In genomic region chr9:32577316-32577715, GRCh38 we compare ENCODE assay signal across 15 cellular contexts. TPM values are rescaled to one million over a fixed set of nuclear protein-coding genes. Genes with fewer than 3 reads are reported as not detected.
DNase-seq lines count a peak whose midpoint lies in the region; ATAC-seq and TF ChIP-seq lines count a peak whose summit lies in the region.
"Had no signal": no experiment of that assay in that cellular context is flagged by ENCODE, and none has a peak within 500 bp of the region (broad histone marks: within the 10 kb centered on the region; RNA-seq: fewer than 3 reads in every experiment).

No MANE protein-coding gene starts in this region.

- no peak for DNase-seq in OCI-LY7 (ENCODE audit: low spot score)
- DNase-seq in activated CD8-positive, alpha-beta memory T cell treated with anti-CD3 and anti-CD28 coated beads, Interleukin-2, amount 10 ng/mL, durations not matched to agents 7 days and 5 days = no peak
- DNase-seq in posterior vena cava (ENCODE audit: low spot score) = no peak
- no peak for DNase-seq in upper lobe of left lung
- DNase-seq: 8988T; Calu3; CD4-positive, CD25-positive, alpha-beta regulatory T cell; DMS 273 treated with DMSO at 0.1 percent for 48 hours; H7 had no signal

- H3K36me3 Mint-ChIP-seq in activated CD8-positive, alpha-beta memory T cell treated with anti-CD3 and anti-CD28 coated beads, Interleukin-2, amount 10 ng/mL, durations not matched to agents 7 days and 5 days = no peaks in the 10 kb centered on the region
- H3K36me3 Mint-ChIP-seq: CD4-positive, CD25-positive, alpha-beta regulatory T cell had no signal

- peaks cover 4% of the 10 kb centered on the region; the same call in 1 of the 2 replicates for H3K79me2 ChIP-seq in OCI-LY7 (ENCODE audit: insufficient read depth, low read depth, low read length)

- H3K4me1 ChIP-seq in OCI-LY7 (ENCODE audit: insufficient read depth, low read length, poor library complexity, severe bottlenecking) = peaks cover 49% of the 10 kb centered on the region
- peaks cover 0 to 6% (median 4%) of the 10 kb centered on the region in 4 donors for H3K4me1 ChIP-seq in upper lobe of left lung

- H3K4me3 ChIP-seq in OCI-LY7 (ENCODE audit: low read depth, low read length, poor library complexity, severe bottlenecking) (no peak overlapping the region), upper lobe of left lung (no peak overlapping the region)
- H3K4me3 ChIP-seq: BLaER1 treated with 17β-estradiol and CSF1 and Interleukin-3, amounts not matched to agents 10 nM and 100 nM; GM23338; K562 had no signal

- H3K27me3 Mint-ChIP-seq in activated CD8-positive, alpha-beta memory T cell treated with anti-CD3 and anti-CD28 coated beads, Interleukin-2, amount 10 ng/mL, durations not matched to agents 7 days and 5 days = peaks cover 13% of the 10 kb centered on the region

- CTCF ChIA-PET in OCI-LY7 (lab: Charles Lee; ENCODE audit: unreplicated experiment) = no interaction called here
- CTCF ChIA-PET in activated CD8-positive, alpha-beta memory T cell treated with anti-CD3 and anti-CD28 coated beads, Interleukin-2, amount 10 ng/mL, durations not matched to agents 7 days and 5 days (lab: Charles Lee) = interaction anchor here (1.1 to 12.5 kb wide), 3 partner anchors 27 to 200 kb away, joined by 3 to 454 read pairs (median 83); partner anchors contain the start of gene ACO1

- H3K9me2 ChIP-seq in OCI-LY7 (ENCODE audit: insufficient read depth, low read length) = no peaks in the 10 kb centered on the region

- H4K20me1 ChIP-seq in OCI-LY7 (ENCODE audit: insufficient read depth, low read length) = no peaks in the 10 kb centered on the region

- H3K9me3 Mint-ChIP-seq in activated CD8-positive, alpha-beta memory T cell treated with anti-CD3 and anti-CD28 coated beads, Interleukin-2, amount 10 ng/mL, durations not matched to agents 7 days and 5 days (ENCODE audit: low read depth) = no peaks in the 10 kb centered on the region
- H3K9me3 Mint-ChIP-seq: CD4-positive, CD25-positive, alpha-beta regulatory T cell; GM23338 had no signal

- ATAC-seq in GM18867 (IDR thresholded peaks at IDR 0.05; ENCODE audit: unreplicated experiment) = peak; percentile 36
- peak; percentile 29 for ATAC-seq in GM21723 (IDR thresholded peaks at IDR 0.05; ENCODE audit: unreplicated experiment)
- peak; percentile 45 for ATAC-seq in HG03025 (IDR thresholded peaks at IDR 0.05; ENCODE audit: low FRiP score, unreplicated experiment)
- no peak for ATAC-seq in activated CD8-positive, alpha-beta memory T cell treated with anti-CD3 and anti-CD28 coated beads, Interleukin-2, amount 10 ng/mL, durations not matched to agents 7 days and 5 days
- no peak for ATAC-seq in upper lobe of left lung (ENCODE audit: low FRiP score in 2 of 2)
- ATAC-seq: GM23338, K562 had no signal

- no peak for TF ChIP-seq EP300 in upper lobe of left lung (IDR thresholded peaks at IDR 0.05)

- TF ChIP-seq CTCF in OCI-LY7 (conservative IDR thresholded peaks at IDR 0.05; ENCODE audit: low read length) (no peak), upper lobe of left lung (IDR thresholded peaks at IDR 0.05) (no peak)

- no peaks in the 10 kb centered on the region for H3K27me3 ChIP-seq in upper lobe of left lung
- H3K27me3 ChIP-seq: BLaER1 treated with 17β-estradiol and CSF1 and Interleukin-3, amounts not matched to agents 10 nM and 100 nM had no signal

- POLR2A ChIA-PET in OCI-LY7 (lab: Charles Lee) = interaction anchor here (0.7 kb wide), 1 partner anchor 43 kb away, joined by 3 read pairs; no protein-coding TSS in a partner anchor

- H3K9me3 ChIP-seq in OCI-LY7 (ENCODE audit: low read length) (no peaks in the 10 kb centered on the region), upper lobe of left lung (no peaks in the 10 kb centered on the region)
- H3K9me3 ChIP-seq: BLaER1 treated with 17β-estradiol and CSF1 and Interleukin-3, amounts not matched to agents 10 nM and 100 nM had no signal

- peak overlapping the region; percentile 30 for H3K4me2 ChIP-seq in OCI-LY7 (ENCODE audit: low read length)
- H3K4me2 ChIP-seq: BLaER1 treated with 17β-estradiol and CSF1 and Interleukin-3, amounts not matched to agents 10 nM and 100 nM; GM23338 had no signal

- 79 to 85% methylated on average over 3 of the region's 3 CpGs for WGBS in upper lobe of left lung, 2 donors

- intact Hi-C loops in OCI-LY7 (cut with micrococcal nuclease; ENCODE audit: unreplicated experiment) = no loop called here
- intact Hi-C loops in posterior vena cava (cut with DNase I) = no loop called here

- TF ChIP-seq POLR2A in upper lobe of left lung (IDR thresholded peaks at IDR 0.05) = no peak

- H3K4me1 Mint-ChIP-seq in activated CD8-positive, alpha-beta memory T cell treated with anti-CD3 and anti-CD28 coated beads, Interleukin-2, amount 10 ng/mL, durations not matched to agents 7 days and 5 days = peaks cover 27% of the 10 kb centered on the region

- peak overlapping the region; percentile 86 for H2AFZ ChIP-seq in OCI-LY7 (ENCODE audit: low read length)
- H2AFZ ChIP-seq: GM23338 had no signal

- H3K36me3 ChIP-seq in OCI-LY7 (ENCODE audit: insufficient read depth, low read length) = no peaks in the 10 kb centered on the region
- H3K36me3 ChIP-seq in upper lobe of left lung = no peaks in the 10 kb centered on the region
- H3K36me3 ChIP-seq: BLaER1 treated with 17β-estradiol and CSF1 and Interleukin-3, amounts not matched to agents 10 nM and 100 nM had no signal

- no peak overlapping the region for H3K27ac ChIP-seq in OCI-LY7 (ENCODE audit: low read depth, low read length, poor library complexity, severe bottlenecking)
- no peak overlapping the region for H3K27ac ChIP-seq in upper lobe of left lung
- H3K27ac ChIP-seq: BLaER1 treated with 17β-estradiol and CSF1 and Interleukin-3, amounts not matched to agents 10 nM and 100 nM had no signal

- no peak overlapping the region for H3K4me3 Mint-ChIP-seq in activated CD8-positive, alpha-beta memory T cell treated with anti-CD3 and anti-CD28 coated beads, Interleukin-2, amount 10 ng/mL, durations not matched to agents 7 days and 5 days
- H3K4me3 Mint-ChIP-seq: GM23338 had no signal

- no peak overlapping the region for H3K27ac Mint-ChIP-seq in activated CD8-positive, alpha-beta memory T cell treated with anti-CD3 and anti-CD28 coated beads, Interleukin-2, amount 10 ng/mL, durations not matched to agents 7 days and 5 days
- H3K27ac Mint-ChIP-seq: CD4-positive, CD25-positive, alpha-beta regulatory T cell; GM23338 had no signal

- no TSS peak for BruUV-seq in OCI-LY7 (replicated peaks; lab: Mats Ljungman, UMichigan)

RNA-seq across cellular contexts. Expression of gene NDUFB6, which starts 4.4 kb away (rescaled TPM):
- total RNA-seq in OCI-LY7 (2014; rRNA removed; shearing (Covaris generic)) = 69.5 and 75.1 TPM in 2 replicates
- total RNA-seq in OCI-LY7 (2022) = 48.6 and 54.0 TPM in 2 replicates
- 10 to 100 TPM; 48.7 to 56.6 TPM for total RNA-seq in activated CD8-positive, alpha-beta memory T cell treated with anti-CD3 and anti-CD28 coated beads, Interleukin-2, amount 10 ng/mL, durations not matched to agents 7 days and 5 days
- total RNA-seq in posterior vena cava = 10 to 100 TPM; 43.4 to 51.8 TPM
- 10 to 100 TPM in 5 of 6 donors, 1 to 10 TPM in 1; 3.1 to 46.9 (median 25.9) TPM for total RNA-seq in upper lobe of left lung

RNA-seq across cellular contexts. Expression of gene TOPORS, which starts 24.9 kb away (rescaled TPM):
- total RNA-seq in OCI-LY7 (2014; rRNA removed; shearing (Covaris generic)) = 17.4 and 20.1 TPM in 2 replicates
- 16.2 and 19.2 TPM in 2 replicates for total RNA-seq in OCI-LY7 (2022)
- total RNA-seq in activated CD8-positive, alpha-beta memory T cell treated with anti-CD3 and anti-CD28 coated beads, Interleukin-2, amount 10 ng/mL, durations not matched to agents 7 days and 5 days = 10 to 100 TPM; 12.1 to 15.2 TPM
- 10 to 100 TPM; 11.6 to 14.1 TPM for total RNA-seq in posterior vena cava
- total RNA-seq in upper lobe of left lung = 10 to 100 TPM; 11.2 to 25.7 (median 14.2) TPM

RNA-seq across cellular contexts. Expression of gene SMIM27, which starts 25.2 kb away (rescaled TPM):
- 17.6 and 19.5 TPM in 2 replicates for total RNA-seq in OCI-LY7 (2014; rRNA removed; shearing (Covaris generic))
- total RNA-seq in OCI-LY7 (2022) = 21.2 and 36.6 TPM in 2 replicates
- total RNA-seq in activated CD8-positive, alpha-beta memory T cell treated with anti-CD3 and anti-CD28 coated beads, Interleukin-2, amount 10 ng/mL, durations not matched to agents 7 days and 5 days = 10 to 100 TPM; 20.8 to 22.2 TPM
- 10 to 100 TPM in 1 of 2 donors, 1 to 10 TPM in 1; 9.6 to 10.7 TPM for total RNA-seq in posterior vena cava
- 10 to 100 TPM in 1 of 6 donors, 1 to 10 TPM in 5; 2.1 to 14.4 (median 5.5) TPM for total RNA-seq in upper lobe of left lung

RNA-seq across cellular contexts. Expression of gene RIGI, which starts 51.3 kb away (rescaled TPM):
- 1.1 and 1.5 TPM in 2 replicates for total RNA-seq in OCI-LY7 (2014; rRNA removed; shearing (Covaris generic))
- 1.5 and 1.7 TPM in 2 replicates for total RNA-seq in OCI-LY7 (2022)
- 10 to 100 TPM; 27.1 to 40.0 TPM for total RNA-seq in activated CD8-positive, alpha-beta memory T cell treated with anti-CD3 and anti-CD28 coated beads, Interleukin-2, amount 10 ng/mL, durations not matched to agents 7 days and 5 days
- total RNA-seq in posterior vena cava = 10 to 100 TPM in 1 of 2 donors, 1 to 10 TPM in 1; 7.7 to 12.7 TPM
- total RNA-seq in upper lobe of left lung = 10 to 100 TPM in 5 of 6 donors, 1 to 10 TPM in 1; 7.8 to 24.1 (median 15.3) TPM

RNA-seq across cellular contexts. Expression of gene TAF1L, which starts 58.2 kb away (rescaled TPM):
- total RNA-seq in OCI-LY7 (2014; rRNA removed; shearing (Covaris generic)) = not detected in 2 replicates
- total RNA-seq in OCI-LY7 (2022) = 0.06 TPM in 1 of 2 replicates, not detected in the other
- not detected for total RNA-seq in activated CD8-positive, alpha-beta memory T cell treated with anti-CD3 and anti-CD28 coated beads, Interleukin-2, amount 10 ng/mL, durations not matched to agents 7 days and 5 days
- total RNA-seq in posterior vena cava = under 1 TPM in 1 of 2 donors, not detected in 1; 0.05 TPM
- not detected for total RNA-seq in upper lobe of left lung
- total RNA-seq: Calu3; CD4-positive, CD25-positive, alpha-beta regulatory T cell; H7 had no signal

Comparison
In these comparisons a context has a peak if more than half of its experiments do, and no peak if none do; other contexts are left out.
1. ATAC-seq: peak in GM18867 (single experiment), GM21723 (single experiment) and HG03025 (single experiment); none in activated CD8-positive, alpha-beta memory T cell treated with anti-CD3 and anti-CD28 coated beads, Interleukin-2, amount 10 ng/mL, durations not matched to agents 7 days and 5 days (single experiment) and upper lobe of left lung (0 of 2).